In the genomic region with DNA sequence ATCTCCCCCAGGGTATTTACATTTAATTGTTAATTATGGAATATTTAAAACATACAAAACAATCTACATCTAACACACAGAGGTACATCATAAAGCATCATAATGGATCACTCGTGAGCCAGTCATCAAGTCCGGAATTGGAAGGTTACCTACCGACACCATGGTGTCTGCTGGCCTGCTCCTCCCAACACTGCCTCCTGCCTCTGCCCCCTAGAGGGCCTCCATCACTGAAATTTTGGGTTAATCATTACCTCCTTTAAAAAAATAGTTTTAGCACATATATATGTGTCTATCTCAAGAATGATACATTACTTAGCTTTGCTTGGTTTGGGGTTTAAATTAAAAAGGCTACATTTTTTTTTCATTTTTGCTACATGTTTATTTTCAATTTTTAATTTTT, we compare ENCODE assay signal across 17 cellular contexts.
"Had no signal": no experiment of that assay in that cellular context is flagged by ENCODE, and none has a peak within 500 bp of the region (broad histone marks: within the 10 kb centered on the region; RNA-seq: fewer than 3 reads in every experiment).

No MANE protein-coding gene starts in this region.

- ATAC-seq: activated CD4-positive, alpha-beta T cell treated with anti-CD3 and anti-CD28 coated beads for 36 hours; activated CD8-positive, alpha-beta T cell treated with anti-CD3 and anti-CD28 coated beads for 36 hours; effector memory CD8-positive, alpha-beta T cell; natural killer cell; psoas muscle; sciatic nerve; stimulated activated naive B cell treated with anti-CD40 and anti-IgM and Interleukin-4, amounts not matched to agents 10 μg/mL and 1 μg/mL and 100 μg/mL, for 72 hours had no signal

- H3K4me3 Mint-ChIP-seq: activated CD4-positive, alpha-beta T cell treated with anti-CD3 and anti-CD28 coated beads for 36 hours; activated CD8-positive, alpha-beta T cell treated with anti-CD3 and anti-CD28 coated beads for 36 hours; effector memory CD8-positive, alpha-beta T cell; natural killer cell; stimulated activated naive B cell treated with anti-CD40 and anti-IgM and Interleukin-4, amounts not matched to agents 10 μg/mL and 1 μg/mL and 100 μg/mL, for 72 hours had no signal

- FAIRE-seq: astrocyte had no signal

- H3K4me1 ChIP-seq: psoas muscle had no signal

- H3K9me3 ChIP-seq: psoas muscle, spleen, transverse colon had no signal

- H3K4me1 Mint-ChIP-seq: activated CD4-positive, alpha-beta T cell treated with anti-CD3 and anti-CD28 coated beads for 36 hours; natural killer cell; stimulated activated naive B cell treated with anti-CD40 and anti-IgM and Interleukin-4, amounts not matched to agents 10 μg/mL and 1 μg/mL and 100 μg/mL, for 72 hours had no signal

- H3K36me3 ChIP-seq: spleen, transverse colon had no signal

- H3K27ac Mint-ChIP-seq: activated CD4-positive, alpha-beta T cell treated with anti-CD3 and anti-CD28 coated beads for 36 hours; activated CD8-positive, alpha-beta T cell treated with anti-CD3 and anti-CD28 coated beads for 36 hours; effector memory CD8-positive, alpha-beta T cell; natural killer cell; stimulated activated naive B cell treated with anti-CD40 and anti-IgM and Interleukin-4, amounts not matched to agents 10 μg/mL and 1 μg/mL and 100 μg/mL, for 72 hours had no signal

- H3K4me3 ChIP-seq: psoas muscle, spleen, transverse colon had no signal

- H3K36me3 Mint-ChIP-seq: natural killer cell; stimulated activated naive B cell treated with anti-CD40 and anti-IgM and Interleukin-4, amounts not matched to agents 10 μg/mL and 1 μg/mL and 100 μg/mL, for 72 hours had no signal

- H3K27ac ChIP-seq: psoas muscle, spleen, transverse colon, VCaP had no signal

- H3K9me3 Mint-ChIP-seq: activated CD8-positive, alpha-beta T cell treated with anti-CD3 and anti-CD28 coated beads for 36 hours; effector memory CD8-positive, alpha-beta T cell had no signal

- DNase-seq: activated CD4-positive, alpha-beta T cell treated with anti-CD3 and anti-CD28 coated beads for 36 hours; activated CD8-positive, alpha-beta T cell treated with anti-CD3 and anti-CD28 coated beads for 36 hours; activated naive CD4-positive, alpha-beta T cell treated with Interleukin-2 at 50 U/mL for 16 hours; central memory CD4-positive, alpha-beta T cell; effector memory CD8-positive, alpha-beta T cell; foreskin fibroblast; natural killer cell; occipital lobe; psoas muscle; spleen; stimulated activated CD4-positive, alpha-beta T cell treated with anti-CD3 and anti-CD28 coated beads, Interleukin-1b, Interleukin-23, amount 100 ng/mL, for 48 hours; stimulated activated naive B cell treated with anti-CD40 and anti-IgM and Interleukin-4, amounts not matched to agents 10 μg/mL and 1 μg/mL and 100 μg/mL, for 72 hours; T-helper 9 cell; transverse colon had no signal
